20 cellular contexts compared by ENCODE assay signal in the genomic region with DNA sequence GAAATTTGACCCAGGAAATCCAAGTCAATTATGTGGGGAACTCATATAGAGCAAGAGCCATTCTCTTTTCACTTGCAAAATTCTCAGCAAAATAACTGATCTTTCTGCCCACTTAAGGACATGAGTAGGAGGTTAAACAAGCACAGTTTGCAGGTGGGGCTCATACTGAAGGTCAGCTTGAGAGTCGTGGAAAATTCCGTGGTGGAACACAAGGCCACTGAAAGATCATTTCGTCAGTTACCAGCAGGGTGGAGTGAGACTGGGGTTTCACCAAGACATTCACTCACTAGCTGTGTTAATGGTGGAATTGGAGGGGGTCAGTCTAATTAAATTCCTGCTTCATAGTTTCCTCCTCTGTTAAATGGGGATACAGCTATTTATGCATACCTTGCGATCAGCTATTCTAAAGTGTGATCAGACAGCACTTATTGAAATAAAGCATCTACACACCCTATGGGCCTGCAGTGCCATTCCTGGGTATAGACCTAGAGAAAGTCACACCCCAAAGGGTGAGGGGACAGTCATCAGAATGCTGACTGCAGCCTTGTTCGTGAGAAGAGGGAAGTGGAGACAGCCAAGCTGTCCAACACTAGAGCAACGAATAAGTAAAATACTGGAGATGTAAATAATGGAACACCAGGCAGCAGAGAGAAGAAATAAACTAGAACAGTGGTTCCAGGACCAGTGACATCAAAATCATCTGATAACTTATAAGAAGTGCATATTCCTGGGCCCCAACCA. TPM values are rescaled to one million over a fixed set of nuclear protein-coding genes. Genes with fewer than 3 reads are reported as not detected.
DNase-seq lines count a peak whose midpoint lies in the region; ATAC-seq and TF ChIP-seq lines count a peak whose summit lies in the region.
"Had no signal": no experiment of that assay in that cellular context is flagged by ENCODE, and none has a peak within 500 bp of the region (broad histone marks: within the 10 kb centered on the region; RNA-seq: fewer than 3 reads in every experiment).

No MANE protein-coding gene starts in this region.

- H3K9me3 Mint-ChIP-seq in memory B cell = peaks cover 3% of the 10 kb centered on the region
- H3K9me3 Mint-ChIP-seq in CD8-positive, alpha-beta T cell = no peaks in the 10 kb centered on the region
- H3K9me3 Mint-ChIP-seq: activated CD4-positive, alpha-beta memory T cell treated with anti-CD3 and anti-CD28 coated beads for 36 hours had no signal

- DNase-seq in GM10266 (ENCODE audit: extremely low spot score) (peak; percentile 24), memory B cell (ENCODE audit: low spot score in 2 of 2) (no peak), NCI-H226 (no peak), superior temporal gyrus (ENCODE audit: extremely low spot score) (no peak)
- no peak for DNase-seq in CD8-positive, alpha-beta T cell
- DNase-seq: activated CD4-positive, alpha-beta memory T cell treated with anti-CD3 and anti-CD28 coated beads for 36 hours; activated T-cell treated with anti-CD3 and anti-CD28 coated beads, Interleukin-2, amount 50 U/mL, for 24 hours; body of pancreas; DMS79 treated with DMSO at 0.1 percent for 48 hours; Kasumi-1; NCI-H1105; occipital lobe had no signal

- H3K27me3 Mint-ChIP-seq in memory B cell = peaks cover 2% of the 10 kb centered on the region
- no peaks in the 10 kb centered on the region for H3K27me3 Mint-ChIP-seq in CD8-positive, alpha-beta T cell (ENCODE audit: low read depth)
- H3K27me3 Mint-ChIP-seq: activated CD4-positive, alpha-beta memory T cell treated with anti-CD3 and anti-CD28 coated beads for 36 hours; activated T-cell treated with anti-CD3 and anti-CD28 coated beads, Interleukin-2, amount 50 U/mL, for 24 hours had no signal

- no peak for TF ChIP-seq CTCF in GM10266 (IDR thresholded peaks at IDR 0.05; ENCODE audit: control insufficient read depth, insufficient read depth, low read depth, missing control alignments)
- no peak for TF ChIP-seq CTCF in gastroesophageal sphincter (IDR thresholded peaks at IDR 0.05)
- no peak for TF ChIP-seq CTCF in CD8-positive, alpha-beta T cell (IDR thresholded peaks at IDR 0.05)

- TF ChIP-seq EP300 in gastroesophageal sphincter (IDR thresholded peaks at IDR 0.05) = no peak

- POLR2A ChIA-PET in CD8-positive, alpha-beta T cell (lab: Charles Lee) = no interaction called here

- peak overlapping the region; percentile 39 for H3K27ac Mint-ChIP-seq in memory B cell
- no peak overlapping the region for H3K27ac Mint-ChIP-seq in CD8-positive, alpha-beta T cell
- H3K27ac Mint-ChIP-seq: activated CD4-positive, alpha-beta memory T cell treated with anti-CD3 and anti-CD28 coated beads for 36 hours; activated T-cell treated with anti-CD3 and anti-CD28 coated beads, Interleukin-2, amount 50 U/mL, for 24 hours had no signal

- ATAC-seq in GM18867 (IDR thresholded peaks at IDR 0.05; ENCODE audit: unreplicated experiment) = peak; percentile 22
- ATAC-seq in HG02885 (IDR thresholded peaks at IDR 0.05; ENCODE audit: poor library complexity, unreplicated experiment) = peak; percentile 37
- peak; percentile 26 for ATAC-seq in memory B cell (ENCODE audit: low read depth)
- ATAC-seq in gastroesophageal sphincter = no peak
- no peak for ATAC-seq in CD8-positive, alpha-beta T cell
- ATAC-seq: body of pancreas, Right ventricle myocardium inferior had no signal

- no peaks in the 10 kb centered on the region for H3K36me3 ChIP-seq in gastroesophageal sphincter
- H3K36me3 ChIP-seq in CD8-positive, alpha-beta T cell (ENCODE audit: insufficient read depth, low read length) = no peaks in the 10 kb centered on the region
- H3K36me3 ChIP-seq: thoracic aorta had no signal

- no peaks in the 10 kb centered on the region for H3K9me3 ChIP-seq in gastroesophageal sphincter
- H3K9me3 ChIP-seq in CD8-positive, alpha-beta T cell (ENCODE audit: low read length) = no peaks in the 10 kb centered on the region
- H3K9me3 ChIP-seq: body of pancreas, thoracic aorta had no signal

- TF ChIP-seq POLR2A in gastroesophageal sphincter (IDR thresholded peaks at IDR 0.05) = no peak

- H3K36me3 Mint-ChIP-seq in memory B cell = peaks cover 5% of the 10 kb centered on the region
- H3K36me3 Mint-ChIP-seq in CD8-positive, alpha-beta T cell = no peaks in the 10 kb centered on the region
- H3K36me3 Mint-ChIP-seq: activated CD4-positive, alpha-beta memory T cell treated with anti-CD3 and anti-CD28 coated beads for 36 hours had no signal

- H3K4me1 Mint-ChIP-seq in memory B cell = peaks cover 62% of the 10 kb centered on the region
- peaks cover 6% of the 10 kb centered on the region for H3K4me1 Mint-ChIP-seq in CD8-positive, alpha-beta T cell (ENCODE audit: low read depth)

- intact Hi-C loops in CD8-positive, alpha-beta T cell (cut with DNase I, micrococcal nuclease) = no loop called here

- H3K4me1 ChIP-seq in gastroesophageal sphincter = no peaks in the 10 kb centered on the region
- no peaks in the 10 kb centered on the region for H3K4me1 ChIP-seq in CD8-positive, alpha-beta T cell (ENCODE audit: insufficient read depth, low read length)
- H3K4me1 ChIP-seq: body of pancreas had no signal

- no peak overlapping the region for H3K27ac ChIP-seq in gastroesophageal sphincter
- H3K27ac ChIP-seq in CD8-positive, alpha-beta T cell (ENCODE audit: low read depth, low read length) = no peak overlapping the region
- H3K27ac ChIP-seq: body of pancreas, thoracic aorta had no signal

- WGBS in gastroesophageal sphincter (ENCODE audit: low coverage in 1 of 2), 2 donors = 52 to 86% methylated on average over 4 to 5 of the region's 6 CpGs

- CTCF ChIA-PET in CD8-positive, alpha-beta T cell (lab: Charles Lee) = no interaction called here

- no peak overlapping the region for H3K4me3 Mint-ChIP-seq in memory B cell
- H3K4me3 Mint-ChIP-seq in CD8-positive, alpha-beta T cell = no peak overlapping the region
- H3K4me3 Mint-ChIP-seq: activated CD4-positive, alpha-beta memory T cell treated with anti-CD3 and anti-CD28 coated beads for 36 hours; activated T-cell treated with anti-CD3 and anti-CD28 coated beads, Interleukin-2, amount 50 U/mL, for 24 hours had no signal

- H3K27me3 ChIP-seq in gastroesophageal sphincter = no peaks in the 10 kb centered on the region
- H3K27me3 ChIP-seq in CD8-positive, alpha-beta T cell (ENCODE audit: insufficient read depth, low read length) = no peaks in the 10 kb centered on the region
- H3K27me3 ChIP-seq: body of pancreas had no signal

- H3K4me3 ChIP-seq in gastroesophageal sphincter = no peak overlapping the region
- no peak overlapping the region for H3K4me3 ChIP-seq in CD8-positive, alpha-beta T cell (ENCODE audit: low read depth, low read length)
- H3K4me3 ChIP-seq: body of pancreas, thoracic aorta had no signal

RNA-seq across cellular contexts. Expression of gene CLNK, which starts 42.7 kb away (rescaled TPM):
- total RNA-seq in gastroesophageal sphincter = under 1 TPM in 2 of 4 donors, not detected in 2; under 0.01 to 0.73 TPM
- not detected for total RNA-seq in CD8-positive, alpha-beta T cell
- total RNA-seq: activated CD4-positive, alpha-beta memory T cell treated with anti-CD3 and anti-CD28 coated beads for 36 hours; lung microvascular endothelial cell; myocyte; occipital lobe; renal cortical epithelial cell; Right ventricle myocardium inferior; thoracic aorta had no signal

Comparison
In these comparisons a context has a peak if more than half of its experiments do, and no peak if none do; other contexts are left out.
1. ATAC-seq: peak in GM18867 (single experiment), HG02885 (single experiment) and memory B cell (single experiment); none in gastroesophageal sphincter (single experiment) and CD8-positive, alpha-beta T cell (single experiment).